ENCODE assay signal across 1 cellular context in the genomic region with DNA sequence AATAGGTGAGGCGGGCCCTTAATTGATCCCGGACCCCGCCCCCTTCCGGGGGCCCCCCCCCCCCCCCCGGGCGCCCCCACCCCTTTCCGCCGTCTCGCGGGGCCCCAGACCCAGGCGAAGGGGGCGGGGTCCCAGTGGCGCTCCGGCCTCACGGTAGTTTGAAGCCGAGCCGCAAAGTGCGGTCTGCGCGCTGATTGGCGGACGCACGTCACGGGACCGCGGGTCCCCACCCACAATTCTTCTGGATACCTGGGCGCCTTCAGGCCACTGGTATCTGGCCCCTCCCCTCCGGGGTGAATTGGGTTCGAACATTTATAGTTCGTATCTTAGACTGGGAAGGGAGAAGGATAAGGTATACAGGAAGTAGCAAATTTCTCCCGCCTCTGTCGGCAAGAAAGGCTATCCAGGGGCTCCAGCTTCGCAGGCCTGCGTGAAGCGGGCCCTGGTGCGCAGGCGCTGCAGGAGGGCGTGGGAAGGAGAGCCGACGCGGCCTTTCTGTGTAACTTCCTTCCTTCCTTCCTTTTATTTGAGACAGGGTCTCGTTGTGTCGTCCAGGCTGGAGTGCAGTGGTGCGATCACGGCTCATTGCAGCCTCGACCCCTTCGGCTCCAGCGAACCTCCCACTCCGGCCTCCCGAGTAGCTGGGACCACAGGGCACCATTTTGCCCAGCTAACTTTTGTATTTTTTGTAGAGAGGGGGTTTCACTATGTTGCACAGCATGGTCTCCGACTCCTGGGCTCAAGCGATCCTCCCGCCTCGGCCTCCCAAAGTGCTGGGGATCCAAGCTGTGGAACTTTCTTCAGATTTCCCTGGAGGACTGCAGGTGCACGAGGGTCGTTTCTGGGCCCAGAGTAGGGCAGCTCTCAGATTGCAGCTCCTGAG.
TF ChIP-seq lines count a peak whose summit lies in the region.

No MANE protein-coding gene starts in this region.

TF ChIP-seq in SK-N-SH, 30 proteins besides CTCF, POLR2A, EP300 and RAD21 (continued from another document):
- TF ChIP-seq, protein P1, sequence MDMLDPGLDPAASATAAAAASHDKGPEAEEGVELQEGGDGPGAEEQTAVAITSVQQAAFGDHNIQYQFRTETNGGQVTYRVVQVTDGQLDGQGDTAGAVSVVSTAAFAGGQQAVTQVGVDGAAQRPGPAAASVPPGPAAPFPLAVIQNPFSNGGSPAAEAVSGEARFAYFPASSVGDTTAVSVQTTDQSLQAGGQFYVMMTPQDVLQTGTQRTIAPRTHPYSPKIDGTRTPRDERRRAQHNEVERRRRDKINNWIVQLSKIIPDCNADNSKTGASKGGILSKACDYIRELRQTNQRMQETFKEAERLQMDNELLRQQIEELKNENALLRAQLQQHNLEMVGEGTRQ (IDR thresholded peaks at IDR 0.05; ENCODE audit: borderline replicate concordance, low read depth, low read length) = peak; percentile 76
- TF ChIP-seq, protein P2, sequence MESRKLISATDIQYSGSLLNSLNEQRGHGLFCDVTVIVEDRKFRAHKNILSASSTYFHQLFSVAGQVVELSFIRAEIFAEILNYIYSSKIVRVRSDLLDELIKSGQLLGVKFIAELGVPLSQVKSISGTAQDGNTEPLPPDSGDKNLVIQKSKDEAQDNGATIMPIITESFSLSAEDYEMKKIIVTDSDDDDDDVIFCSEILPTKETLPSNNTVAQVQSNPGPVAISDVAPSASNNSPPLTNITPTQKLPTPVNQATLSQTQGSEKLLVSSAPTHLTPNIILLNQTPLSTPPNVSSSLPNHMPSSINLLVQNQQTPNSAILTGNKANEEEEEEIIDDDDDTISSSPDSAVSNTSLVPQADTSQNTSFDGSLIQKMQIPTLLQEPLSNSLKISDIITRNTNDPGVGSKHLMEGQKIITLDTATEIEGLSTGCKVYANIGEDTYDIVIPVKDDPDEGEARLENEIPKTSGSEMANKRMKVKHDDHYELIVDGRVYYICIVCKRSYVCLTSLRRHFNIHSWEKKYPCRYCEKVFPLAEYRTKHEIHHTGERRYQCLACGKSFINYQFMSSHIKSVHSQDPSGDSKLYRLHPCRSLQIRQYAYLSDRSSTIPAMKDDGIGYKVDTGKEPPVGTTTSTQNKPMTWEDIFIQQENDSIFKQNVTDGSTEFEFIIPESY (IDR thresholded peaks at IDR 0.05; ENCODE audit: borderline replicate concordance, low read depth) = 0 out of 2 replicates have a peak, but pooled peaks have one; percentile 49
- TF ChIP-seq GATA2 (CRISPR knock-in tag; IDR thresholded peaks at IDR 0.05) (no peak), GABPA (IDR thresholded peaks at IDR 0.05; ENCODE audit: low read depth) (peak; percentile 68), YY1 (IDR thresholded peaks at IDR 0.05; ENCODE audit: low read depth) (no peak), NRF1 (IDR thresholded peaks at IDR 0.05; ENCODE audit: low read depth, low read length) (peak; percentile 88), EZH2phosphoT487 (IDR thresholded peaks at IDR 0.05; ENCODE audit: borderline replicate concordance, low read depth) (no peak), SIN3A (IDR thresholded peaks at IDR 0.05; ENCODE audit: borderline replicate concordance, low read depth, low read length) (no peak), SMC3 (IDR thresholded peaks at IDR 0.05; ENCODE audit: low read depth, low read length) (no peak), MXI1 (IDR thresholded peaks at IDR 0.05; ENCODE audit: low read depth, low read length) (peak; percentile 51)
- TF ChIP-seq, protein P3, sequence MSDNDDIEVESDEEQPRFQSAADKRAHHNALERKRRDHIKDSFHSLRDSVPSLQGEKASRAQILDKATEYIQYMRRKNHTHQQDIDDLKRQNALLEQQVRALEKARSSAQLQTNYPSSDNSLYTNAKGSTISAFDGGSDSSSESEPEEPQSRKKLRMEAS (IDR thresholded peaks at IDR 0.05; ENCODE audit: low read depth) = peak; percentile 78
- TF ChIP-seq, protein P4, sequence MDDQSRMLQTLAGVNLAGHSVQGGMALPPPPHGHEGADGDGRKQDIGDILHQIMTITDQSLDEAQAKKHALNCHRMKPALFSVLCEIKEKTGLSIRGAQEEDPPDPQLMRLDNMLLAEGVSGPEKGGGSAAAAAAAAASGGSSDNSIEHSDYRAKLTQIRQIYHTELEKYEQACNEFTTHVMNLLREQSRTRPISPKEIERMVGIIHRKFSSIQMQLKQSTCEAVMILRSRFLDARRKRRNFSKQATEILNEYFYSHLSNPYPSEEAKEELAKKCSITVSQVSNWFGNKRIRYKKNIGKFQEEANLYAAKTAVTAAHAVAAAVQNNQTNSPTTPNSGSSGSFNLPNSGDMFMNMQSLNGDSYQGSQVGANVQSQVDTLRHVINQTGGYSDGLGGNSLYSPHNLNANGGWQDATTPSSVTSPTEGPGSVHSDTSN (IDR thresholded peaks at IDR 0.05) = peak; percentile 2; the same call in 1 of the 2 replicates
TF ChIP-seq in SK-N-SH: peak in this region for 12.
